9 cellular contexts compared by ENCODE assay signal in genomic region chr11:111541209-111542061, GRCh38. TPM values are rescaled to one million over a fixed set of nuclear protein-coding genes. Genes with fewer than 3 reads are reported as not detected.
DNase-seq lines count a peak whose midpoint lies in the region; ATAC-seq and TF ChIP-seq lines count a peak whose summit lies in the region.
"Had no signal": no experiment of that assay in that cellular context is flagged by ENCODE, and none has a peak within 500 bp of the region (broad histone marks: within the 10 kb centered on the region; RNA-seq: fewer than 3 reads in every experiment).

No MANE protein-coding gene starts in this region.

- H3K36me3 Mint-ChIP-seq in CD8-positive, alpha-beta T cell = no peaks in the 10 kb centered on the region

- no peaks in the 10 kb centered on the region for H3K9me3 ChIP-seq in CD8-positive, alpha-beta T cell (ENCODE audit: low read length)
- H3K9me3 ChIP-seq in PC-9 (ENCODE audit: insufficient read depth, low read depth) (peaks cover 10% of the 10 kb centered on the region; the same call in 1 of the 2 replicates), duodenal mucosa (ENCODE audit: control insufficient read depth in 1 of 2, low read length in 2 of 2) (no peaks in the 10 kb centered on the region), right lobe of liver (no peaks in the 10 kb centered on the region), subcutaneous abdominal adipose tissue (ENCODE audit: control insufficient read depth in 5 of 5, low read length in 5 of 5) (peaks cover 0 to 5% (median 3%) of the 10 kb centered on the region in 5 donors)

- intact Hi-C loops in CD8-positive, alpha-beta T cell (cut with DNase I, micrococcal nuclease) = loop anchor here in 1 of 2 experiments (2.0 to 10.0 kb wide), 2 partner anchors 15 to 87 kb away; no protein-coding TSS in a partner anchor
- intact Hi-C loops in PC-9 (cut with micrococcal nuclease; ENCODE audit: unreplicated experiment) (loop anchor here (2.0 kb wide), 1 partner anchor 29 kb away; the partner anchor contains the start of gene BTG4), right lobe of liver (cut with DNase I) (no loop called here)

- peak overlapping the region; percentile 85 for H2AFZ ChIP-seq in PC-9

- H3K4me1 Mint-ChIP-seq in CD8-positive, alpha-beta T cell (ENCODE audit: low read depth) = peaks cover 38% of the 10 kb centered on the region

- peaks cover 12% of the 10 kb centered on the region; the same call in 1 of the 2 replicates for H3F3A ChIP-seq in PC-9 (ENCODE audit: insufficient read depth, low read depth)

- no peaks in the 10 kb centered on the region for H3K27me3 ChIP-seq in CD8-positive, alpha-beta T cell (ENCODE audit: insufficient read depth, low read length)
- H3K27me3 ChIP-seq in PC-9 (ENCODE audit: insufficient read depth, low read depth) (no peaks in the 10 kb centered on the region), duodenal mucosa (ENCODE audit: control insufficient read depth in 1 of 2, insufficient read depth in 2 of 2, low read length in 2 of 2) (peaks cover 46 to 58% of the 10 kb centered on the region in 2 donors), right lobe of liver (peaks cover 0 to 18% of the 10 kb centered on the region in 2 donors), subcutaneous abdominal adipose tissue (ENCODE audit: control insufficient read depth in 5 of 5, insufficient read depth in 4 of 5, low read length in 5 of 5) (peaks cover 6 to 28% (median 22%) of the 10 kb centered on the region in 5 donors)

- H3K79me2 ChIP-seq in PC-9 (ENCODE audit: low read depth) = no peaks in the 10 kb centered on the region

- H3K4me3 ChIP-seq in CD8-positive, alpha-beta T cell (ENCODE audit: low read depth, low read length) = peak overlapping the region; percentile 55
- H3K4me3 ChIP-seq in PC-9 (peak overlapping the region; percentile 57), duodenal mucosa (ENCODE audit: low read depth in 1 of 2, low read length in 2 of 2) (peak overlapping the region; percentile 58 to 62), right lobe of liver (peak overlapping the region; percentile 32 to 39 (median 36)), subcutaneous abdominal adipose tissue (ENCODE audit: low read depth in 1 of 5, low read length in 5 of 5) (peak overlapping the region; percentile 67 to 74 (median 69))

- peaks cover 37% of the 10 kb centered on the region for H3K4me1 ChIP-seq in CD8-positive, alpha-beta T cell (ENCODE audit: insufficient read depth, low read length)
- peaks cover 22% of the 10 kb centered on the region for H3K4me1 ChIP-seq in PC-9 (replicated peaks; ENCODE audit: insufficient read depth)
- H3K4me1 ChIP-seq in duodenal mucosa (ENCODE audit: control insufficient read depth in 1 of 2, insufficient read depth in 2 of 2, low read length in 2 of 2) = peaks cover 0 to 6% of the 10 kb centered on the region in 2 donors
- peaks cover 0 to 12% (median 3%) of the 10 kb centered on the region in 4 donors for H3K4me1 ChIP-seq in right lobe of liver
- peaks cover 0 to 27% (median 21%) of the 10 kb centered on the region in 5 donors for H3K4me1 ChIP-seq in subcutaneous abdominal adipose tissue (ENCODE audit: control insufficient read depth in 5 of 5, insufficient read depth in 5 of 5, low read length in 5 of 5)

- WGBS in right lobe of liver (ENCODE audit: insufficient coverage, low coverage, low lambda C conversion rate, missing lambda C conversion rate) = 6% methylated on average over 15 of the region's 42 CpGs

- no peak for DNase-seq in CD8-positive, alpha-beta T cell
- DNase-seq in PC-9 (peak in 1 of 2 experiments; percentile 43), right lobe of liver (peak; percentile 37 to 58 (median 46)), DMS153 (lab: John Stamatoyannopoulos, UW) (no peak), hippocampal formation (lab: John Stamatoyannopoulos, UW) (no peak)
- DNase-seq in stimulated activated CD4-positive, alpha-beta T cell treated with anti-CD3 and anti-CD28 coated beads, Interleukin-4, amount 100 ng/mL, for 24 hours = no peak

- POLR2A ChIA-PET in CD8-positive, alpha-beta T cell (lab: Charles Lee) = interaction anchor here (1.0 to 1.3 kb wide), 2 partner anchors 10 to 1112 kb away, joined by 3 to 4 read pairs; partner anchors contain the start of gene FDX1
- POLR2A ChIA-PET in PC-9 (lab: Charles Lee; ENCODE audit: unreplicated experiment) = interaction anchor here (0.6 kb wide), 2 partner anchors 21 to 28 kb away, joined by 4 read pairs; no protein-coding TSS in a partner anchor

- H3K9me2 ChIP-seq in PC-9 (ENCODE audit: insufficient read depth) = 0 out of 2 replicates have a peak, but pooled peaks cover 6% of the 10 kb centered on the region

- H3K36me3 ChIP-seq in CD8-positive, alpha-beta T cell (ENCODE audit: insufficient read depth, low read length) = no peaks in the 10 kb centered on the region
- no peaks in the 10 kb centered on the region for H3K36me3 ChIP-seq in PC-9 (ENCODE audit: low read depth)
- peaks cover 0 to 2% of the 10 kb centered on the region in 2 donors for H3K36me3 ChIP-seq in duodenal mucosa (ENCODE audit: control insufficient read depth in 1 of 2, insufficient read depth in 2 of 2, low read length in 2 of 2)
- no peaks in the 10 kb centered on the region for H3K36me3 ChIP-seq in right lobe of liver
- H3K36me3 ChIP-seq in subcutaneous abdominal adipose tissue (ENCODE audit: control insufficient read depth in 5 of 5, insufficient read depth in 5 of 5, low read length in 5 of 5) = peaks cover 0 to 3% (median 0%) of the 10 kb centered on the region in 5 donors

- no peak for TF ChIP-seq CTCF in CD8-positive, alpha-beta T cell (IDR thresholded peaks at IDR 0.05)
- no peak for TF ChIP-seq CTCF in PC-9 (conservative IDR thresholded peaks at IDR 0.05)
- no peak for TF ChIP-seq CTCF in right lobe of liver (IDR thresholded peaks at IDR 0.05)

- no peak overlapping the region for H3K27ac ChIP-seq in CD8-positive, alpha-beta T cell (ENCODE audit: low read depth, low read length)
- no peak overlapping the region for H3K27ac ChIP-seq in PC-9
- H3K27ac ChIP-seq in duodenal mucosa (ENCODE audit: low read depth, low read length) = peak overlapping the region; percentile 16
- peak overlapping the region in 1 of 3 donors; percentile 57 for H3K27ac ChIP-seq in right lobe of liver
- H3K27ac ChIP-seq in subcutaneous abdominal adipose tissue (ENCODE audit: low read depth, low read length) = peak overlapping the region; percentile 35
- H3K27ac ChIP-seq: HL-60 had no signal

- H4K20me1 ChIP-seq in PC-9 (ENCODE audit: insufficient read depth) = no peaks in the 10 kb centered on the region

- H3K4me3 Mint-ChIP-seq in CD8-positive, alpha-beta T cell = peak overlapping the region; percentile 82

- CTCF ChIA-PET in CD8-positive, alpha-beta T cell (lab: Charles Lee) = interaction anchor here (0.6 to 0.8 kb wide), 2 partner anchors 14 to 531 kb away, joined by 3 read pairs; no protein-coding TSS in a partner anchor
- CTCF ChIA-PET in PC-9 (lab: Charles Lee) = interaction anchor here (0.6 kb wide), 1 partner anchor 16 kb away, joined by 5 read pairs; no protein-coding TSS in a partner anchor

- H3K9ac ChIP-seq in duodenal mucosa (ENCODE audit: low read depth in 1 of 2, low read length in 2 of 2) = peak overlapping the region in 1 of 2 donors; percentile 37
- H3K9ac ChIP-seq in subcutaneous abdominal adipose tissue (ENCODE audit: low read length in 5 of 5) = peak overlapping the region in 2 of 5 donors; percentile 48 to 65

- peak overlapping the region; percentile 81 for H3K4me2 ChIP-seq in PC-9

- no peak for ATAC-seq in CD8-positive, alpha-beta T cell
- ATAC-seq in right lobe of liver = peak; percentile 46 to 64 (median 58)

- H3K27me3 Mint-ChIP-seq in CD8-positive, alpha-beta T cell (ENCODE audit: low read depth) = peaks cover 25% of the 10 kb centered on the region

- TSS peak; percentile 40 for BruUV-seq in PC-9 (replicated peaks; lab: Mats Ljungman, UMichigan)

- H3K27ac Mint-ChIP-seq in CD8-positive, alpha-beta T cell = peak overlapping the region; percentile 86

- TF ChIP-seq POLR2A in right lobe of liver (IDR thresholded peaks at IDR 0.05) = no peak

- H3K9me3 Mint-ChIP-seq in CD8-positive, alpha-beta T cell = no peaks in the 10 kb centered on the region

RNA-seq across cellular contexts. Expression of gene LAYN, which starts 0.9 kb away (rescaled TPM):
- 10 to 100 TPM in 1 of 2 experiments, 1 to 10 TPM in 1; 9.5 to 11.2 TPM for total RNA-seq in CD8-positive, alpha-beta T cell
- total RNA-seq in PC-9 (2021) (19.9 and 22.2 TPM in 2 replicates), right lobe of liver (1 to 10 TPM in 1 of 6 experiments, under 1 TPM in 5; 0.19 to 2.0 (median 0.59) TPM)

RNA-seq across cellular contexts. Expression of gene HOATZ, which starts 26.9 kb away (rescaled TPM):
- not detected for total RNA-seq in CD8-positive, alpha-beta T cell
- total RNA-seq in PC-9 (2021) = not detected in 2 replicates
- total RNA-seq in right lobe of liver = not detected

RNA-seq across cellular contexts. Expression of gene BTG4, which starts 29.2 kb away (rescaled TPM):
- total RNA-seq in CD8-positive, alpha-beta T cell = not detected
- total RNA-seq in PC-9 (2021) (not detected in 2 replicates), right lobe of liver (not detected)

Comparison
In these comparisons a context has a peak if more than half of its experiments do, and no peak if none do; other contexts are left out.
1. DNase-seq: peak in right lobe of liver (3 of 3); none in CD8-positive, alpha-beta T cell (0 of 7), stimulated activated CD4-positive, alpha-beta T cell treated with anti-CD3 and anti-CD28 coated beads, Interleukin-4, amount 100 ng/mL, for 24 hours (single experiment), DMS153 (single experiment) and hippocampal formation (0 of 2).
2. H3K27ac ChIP-seq: peak in duodenal mucosa (single experiment) and subcutaneous abdominal adipose tissue (single experiment); none in CD8-positive, alpha-beta T cell (single experiment) and PC-9 (single experiment).
3. Peak in every context shown above with its lines, with median percentiles within 50 percentile points of each other: H3K4me3 ChIP-seq.